ENCODE assay signal across 8 cellular contexts in genomic region chr7:131010714-131011436, GRCh38.
DNase-seq lines count a peak whose midpoint lies in the region; ATAC-seq, FAIRE-seq and TF ChIP-seq lines count a peak whose summit lies in the region.

No MANE protein-coding gene starts in this region.

- peaks cover 22% of the 10 kb centered on the region for H3K36me3 Mint-ChIP-seq in activated B cell treated with CpG ODN at 0.5 μM for 24 hours (ENCODE audit: low read depth)
- no peaks in the 10 kb centered on the region for H3K36me3 Mint-ChIP-seq in immature natural killer cell

- H3K27ac ChIP-seq in liver (ENCODE audit: low read depth in 1 of 2, low read length in 2 of 2) (peak overlapping the region; percentile 72 to 80), HepG2 (ENCODE audit: extremely low read length, insufficient read depth, low read length) (no peak overlapping the region), substantia nigra (ENCODE audit: low read depth, low read length, poor library complexity, severe bottlenecking) (no peak overlapping the region)

- H3K9ac ChIP-seq in liver (ENCODE audit: low read depth in 1 of 2, low read length in 2 of 2) (no peak overlapping the region), HepG2 (ENCODE audit: insufficient read depth, low read depth, low read length) (no peak overlapping the region)

- H3K36me3 ChIP-seq in liver (ENCODE audit: control insufficient read depth in 4 of 4, insufficient read depth in 3 of 4, low read depth in 1 of 4, low read length in 3 of 4): no peaks in the 10 kb centered on the region
- H3K36me3 ChIP-seq in HepG2 (replicated peaks in 1 of 2; ENCODE audit: control insufficient read depth in 1 of 2, insufficient read depth in 2 of 2, low read length in 2 of 2): no peaks in the 10 kb centered on the region; a peak in 1 of 5 replicates

- H4K20me1 ChIP-seq in HepG2 (ENCODE audit: insufficient read depth, low read length): peaks cover 42% of the 10 kb centered on the region

- H3K4me1 ChIP-seq in liver (ENCODE audit: control insufficient read depth in 4 of 4, insufficient read depth in 4 of 4, low read length in 3 of 4) (peaks cover 20 to 50% (median 34%) of the 10 kb centered on the region in 4 donors), HepG2 (ENCODE audit: insufficient read depth, low read length) (peaks cover 22% of the 10 kb centered on the region)

- no peak overlapping the region for H3K4me3 ChIP-seq in liver (ENCODE audit: low read depth in 1 of 3, low read length in 3 of 3)
- H3K4me3 ChIP-seq in HepG2 (replicated peaks in 1 of 3; ENCODE audit: insufficient read depth in 1 of 3, low read depth in 2 of 3, low read length in 3 of 3): no peak overlapping the region

- H3K4me3 Mint-ChIP-seq in activated B cell treated with CpG ODN at 0.5 μM for 24 hours (peak overlapping the region; percentile 41), immature natural killer cell (peak overlapping the region; percentile 38 to 88 (median 50))

- in situ Hi-C loops in HepG2 (cut with HindIII; ENCODE audit: extremely low pct_ligation_motif_present, low pct_unique_long_range_greater_than_20kb): no loop called here

- H3K9me3 ChIP-seq in liver (ENCODE audit: control insufficient read depth in 4 of 4, low read length in 3 of 4) (no peaks in the 10 kb centered on the region), HepG2 (ENCODE audit: low read length) (no peaks in the 10 kb centered on the region)

- TF ChIP-seq EP300 in HepG2 (IDR thresholded peaks at IDR 0.05; ENCODE audit: low read depth in 2 of 2, low read length in 2 of 2): no peak
- TF ChIP-seq EP300 in HepG2 (CRISPR knock-in tag; IDR thresholded peaks at IDR 0.05; ENCODE audit: borderline replicate concordance): no peak

- CTCF ChIA-PET in HepG2 (lab: Yijun Ruan, JAX; ENCODE audit: low intra/inter-chr PET ratio, low total read pairs): no interaction called here
- CTCF ChIA-PET in activated B cell treated with CpG ODN at 0.5 μM for 24 hours (lab: Charles Lee): interaction anchor here (1.5 to 1.8 kb wide), 2 partner anchors 29 to 114 kb away, joined by 8 to 9 read pairs; no protein-coding TSS in a partner anchor

- no peak overlapping the region for H3K4me2 ChIP-seq in HepG2 (ENCODE audit: low read depth, low read length)

- WGBS in liver: 47% methylated on average over 6 of the region's 6 CpGs
- WGBS in HepG2 (ENCODE audit: low lambda C conversion rate): 97% methylated on average over 6 of the region's 6 CpGs

- no peaks in the 10 kb centered on the region for H3K27me3 ChIP-seq in liver (ENCODE audit: control insufficient read depth in 4 of 4, insufficient read depth in 4 of 4, low read length in 3 of 4)
- no peaks in the 10 kb centered on the region for H3K27me3 ChIP-seq in HepG2 (ENCODE audit: control insufficient read depth in 1 of 2, insufficient read depth in 2 of 2, low read length in 2 of 2)

- H3K27ac Mint-ChIP-seq in activated B cell treated with CpG ODN at 0.5 μM for 24 hours (peak overlapping the region; percentile 89), immature natural killer cell (peak overlapping the region in 5 of 6 donors; percentile 2 to 50 (median 41))

- H3K79me2 ChIP-seq in HepG2 (ENCODE audit: insufficient read depth, low read length): peaks cover 29% of the 10 kb centered on the region

- no peak for TF ChIP-seq CTCF in liver (IDR thresholded peaks at IDR 0.05; ENCODE audit: low read depth, low read length, missing input control)
- TF ChIP-seq CTCF in HepG2 (CRISPR knock-in tag; IDR thresholded peaks at IDR 0.05): no peak
- no peak for TF ChIP-seq CTCF in activated B cell treated with CpG ODN at 0.5 μM for 24 hours (IDR thresholded peaks at IDR 0.05)

- no peak for FAIRE-seq in HepG2 (lab: Jason Lieb, UNC)

- H3K27me3 Mint-ChIP-seq in activated B cell treated with CpG ODN at 0.5 μM for 24 hours (no peaks in the 10 kb centered on the region), immature natural killer cell (ENCODE audit: low read depth in 3 of 3) (peaks cover 7 to 10% (median 7%) of the 10 kb centered on the region in 3 donors)

- TF ChIP-seq RAD21 in liver (IDR thresholded peaks at IDR 0.05) (peak in 1 of 2 donors; percentile 27), HepG2 (CRISPR knock-in tag; IDR thresholded peaks at IDR 0.05) (no peak)

- DNase-seq in HepG2 (ENCODE audit: low spot score): no peak
- no peak for DNase-seq in activated B cell treated with CpG ODN at 0.5 μM for 24 hours
- DNase-seq in immature natural killer cell: no peak
- DNase-seq in NCI-H1436 (lab: John Stamatoyannopoulos, UW): no peak
- DNase-seq in Ammon's horn (ENCODE audit: low spot score): no peak
- DNase-seq in RPMI8226: no peak
- DNase-seq in substantia nigra (lab: John Stamatoyannopoulos, UW): no peak

- H2AFZ ChIP-seq in HepG2 (ENCODE audit: low read length): no peak overlapping the region

- H3K4me1 Mint-ChIP-seq in activated B cell treated with CpG ODN at 0.5 μM for 24 hours (peaks cover 91% of the 10 kb centered on the region), immature natural killer cell (peaks cover 81 to 95% of the 10 kb centered on the region in 2 donors)

- ATAC-seq in HepG2 (no peak), activated B cell treated with CpG ODN at 0.5 μM for 24 hours (ENCODE audit: low read depth) (no peak)

- intact Hi-C loops in HepG2 (cut with micrococcal nuclease; ENCODE audit: unreplicated experiment) (no loop called here), activated B cell treated with CpG ODN at 0.5 μM for 24 hours (cut with micrococcal nuclease) (loop anchor here (1.0 to 2.0 kb wide), 2 partner anchors 10 to 14 kb away; no protein-coding TSS in a partner anchor)

- BruUV-seq in HepG2 (replicated peaks; lab: Mats Ljungman, UMichigan): no TSS peak

- TF ChIP-seq POLR2A in HepG2 (IDR thresholded peaks at IDR 0.05; ENCODE audit: insufficient read depth in 1 of 2, low read depth in 2 of 2, low read length in 2 of 2): no peak

- POLR2A ChIA-PET in HepG2 (lab: Yijun Ruan, JAX) (no interaction called here), activated B cell treated with CpG ODN at 0.5 μM for 24 hours (lab: Charles Lee) (interaction anchor here (0.8 to 1.9 kb wide), 3 partner anchors 11 to 49 kb away, joined by 3 to 7 read pairs (median 4); no protein-coding TSS in a partner anchor)

- H3K9me3 Mint-ChIP-seq in activated B cell treated with CpG ODN at 0.5 μM for 24 hours: no peaks in the 10 kb centered on the region
- H3K9me3 Mint-ChIP-seq in immature natural killer cell: no peaks in the 10 kb centered on the region

TF ChIP-seq in liver, 16 proteins besides CTCF, POLR2A, EP300 and RAD21 (continues in another document):
- no peak for TF ChIP-seq FOXA1 (IDR thresholded peaks at IDR 0.05)
- peak; percentile 65 to 67 for TF ChIP-seq HNF4A (conservative IDR thresholded peaks at IDR 0.05)
- TF ChIP-seq NR2F2 (IDR thresholded peaks at IDR 0.05): no peak
- peak; percentile 49 for TF ChIP-seq MAX (IDR thresholded peaks at IDR 0.05)
- no peak for TF ChIP-seq SP1 (IDR thresholded peaks at IDR 0.05)

TF ChIP-seq in HepG2, 621 proteins besides CTCF, POLR2A, EP300 and RAD21:
- TF ChIP-seq MEIS1 (CRISPR knock-in tag; IDR thresholded peaks at IDR 0.05; ENCODE audit: borderline replicate concordance) (no peak), ATF3 (CRISPR knock-in tag; IDR thresholded peaks at IDR 0.05) (no peak), YEATS4 (CRISPR knock-in tag; IDR thresholded peaks at IDR 0.05; ENCODE audit: borderline replicate concordance) (no peak), HOXA7 (CRISPR knock-in tag; IDR thresholded peaks at IDR 0.05) (no peak), THAP7 (CRISPR knock-in tag; IDR thresholded peaks at IDR 0.05) (no peak), TBL1XR1 (IDR thresholded peaks at IDR 0.05; ENCODE audit: borderline replicate concordance, low read length, partially characterized antibody) (no peak)

Comparison
In these comparisons a context has a peak if more than half of its experiments do, and no peak if none do; other contexts are left out.
1. H3K27ac ChIP-seq: peak in liver (2 of 2); none in HepG2 (single experiment) and substantia nigra (single experiment).